11 cellular contexts compared by ENCODE assay signal in the genomic region with DNA sequence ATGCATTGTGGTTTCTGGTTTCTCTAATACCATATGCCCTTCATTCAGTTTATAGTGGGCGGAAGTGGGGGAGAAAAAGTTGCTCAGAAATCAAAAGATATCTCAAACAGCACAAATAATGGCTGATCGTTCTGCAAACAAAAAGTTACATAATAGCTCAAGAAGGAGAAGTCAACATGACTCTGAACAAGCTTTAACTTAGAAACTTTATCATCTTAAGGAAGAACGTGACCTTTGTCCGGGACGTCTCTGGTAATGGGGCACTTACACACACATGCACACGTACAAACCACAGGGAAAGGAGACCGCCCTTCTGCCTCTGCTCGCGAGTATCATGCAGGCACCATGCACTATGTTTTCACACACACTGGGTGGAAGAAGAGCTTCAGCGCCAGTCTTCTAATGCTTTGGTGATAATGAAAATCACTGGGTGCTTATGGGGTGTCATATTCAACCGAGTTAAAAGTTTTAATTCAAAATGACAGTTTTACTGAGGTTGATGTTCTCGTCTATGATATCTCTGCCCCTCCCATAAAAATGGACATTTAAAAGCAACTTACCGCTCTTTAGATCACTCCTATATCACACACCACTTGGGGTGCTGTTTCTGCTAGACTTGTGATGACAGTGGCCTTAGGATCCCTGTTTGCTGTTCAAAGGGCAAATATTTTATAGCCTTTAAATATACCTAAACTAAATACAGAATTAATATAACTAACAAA. TPM values are rescaled to one million over a fixed set of nuclear protein-coding genes. Genes with fewer than 3 reads are reported as not detected.
DNase-seq lines count a peak whose midpoint lies in the region; ATAC-seq and TF ChIP-seq lines count a peak whose summit lies in the region.
"Had no signal": no experiment of that assay in that cellular context is flagged by ENCODE, and none has a peak within 500 bp of the region (broad histone marks: within the 10 kb centered on the region; RNA-seq: fewer than 3 reads in every experiment).

No MANE protein-coding gene starts in this region.

- CTCF ChIA-PET in activated CD8-positive, alpha-beta memory T cell treated with anti-CD3 and anti-CD28 coated beads, Interleukin-2, amount 10 ng/mL, durations not matched to agents 7 days and 5 days (lab: Charles Lee), result interaction anchor here (0.6 to 3.4 kb wide), 5 partner anchors 11 to 293 kb away, joined by 3 to 23 read pairs (median 5); no protein-coding TSS in a partner anchor

- H3K27ac Mint-ChIP-seq in activated CD8-positive, alpha-beta memory T cell treated with anti-CD3 and anti-CD28 coated beads, Interleukin-2, amount 10 ng/mL, durations not matched to agents 7 days and 5 days, result no peak overlapping the region

- peaks cover 65% of the 10 kb centered on the region for H3K27me3 Mint-ChIP-seq in activated CD8-positive, alpha-beta memory T cell treated with anti-CD3 and anti-CD28 coated beads, Interleukin-2, amount 10 ng/mL, durations not matched to agents 7 days and 5 days

- H3K4me3 ChIP-seq in gastroesophageal sphincter (no peak overlapping the region), spleen (peak overlapping the region in 2 of 8 donors; percentile 4 to 81)

- H3K4me1 ChIP-seq in gastroesophageal sphincter, result peaks cover 0 to 29% (median 14%) of the 10 kb centered on the region in 3 donors
- peaks cover 7 to 89% (median 32%) of the 10 kb centered on the region in 6 donors for H3K4me1 ChIP-seq in spleen

- peak; percentile 4 for ATAC-seq in activated CD8-positive, alpha-beta memory T cell treated with anti-CD3 and anti-CD28 coated beads, Interleukin-2, amount 10 ng/mL, durations not matched to agents 7 days and 5 days
- ATAC-seq in gastroesophageal sphincter, result peak; percentile 17
- ATAC-seq in HG03175 (IDR thresholded peaks at IDR 0.05; ENCODE audit: unreplicated experiment), result no peak
- ATAC-seq in left lobe of liver, result no peak
- ATAC-seq in GM21576 (IDR thresholded peaks at IDR 0.05; ENCODE audit: unreplicated experiment), result no peak

- DNase-seq in activated CD8-positive, alpha-beta memory T cell treated with anti-CD3 and anti-CD28 coated beads, Interleukin-2, amount 10 ng/mL, durations not matched to agents 7 days and 5 days, result no peak
- DNase-seq in activated CD8-positive, alpha-beta memory T cell treated with anti-CD3 and anti-CD28 coated beads, Interleukin-2, amount 50 U/mL, for 4 hours, result no peak
- peak; percentile 52 for DNase-seq in T-helper 22 cell (ENCODE audit: low read depth)
- DNase-seq in spleen, result peak; percentile 76
- no peak for DNase-seq in left lobe of liver (ENCODE audit: low spot score)
- DNase-seq: activated naive CD4-positive, alpha-beta T cell; NCI-H510A treated with DMSO at 0.1 percent for 48 hours had no signal

- peak in 1 of 4 experiments; percentile 41 for TF ChIP-seq CTCF in gastroesophageal sphincter (IDR thresholded peaks at IDR 0.05)
- TF ChIP-seq CTCF in spleen (IDR thresholded peaks at IDR 0.05 in 8 of 11, conservative IDR thresholded peaks at IDR 0.05 in 3 of 11), result peak in 1 of 11 experiments; percentile 13

- no peaks in the 10 kb centered on the region for H3K27me3 ChIP-seq in gastroesophageal sphincter
- peaks cover 0 to 25% (median 3%) of the 10 kb centered on the region in 7 donors for H3K27me3 ChIP-seq in spleen (replicated peaks in 1 of 7)
- H3K27me3 ChIP-seq: tibial nerve had no signal

- intact Hi-C loops in spleen (cut with DNase I; ENCODE audit: low total_unique reads), result no loop called here

- no peak overlapping the region for H3K4me3 Mint-ChIP-seq in activated CD8-positive, alpha-beta memory T cell treated with anti-CD3 and anti-CD28 coated beads, Interleukin-2, amount 10 ng/mL, durations not matched to agents 7 days and 5 days

- peak; percentile 41 to 63 for TF ChIP-seq POLR2A in gastroesophageal sphincter (IDR thresholded peaks at IDR 0.05)
- TF ChIP-seq POLR2A in spleen (IDR thresholded peaks at IDR 0.05), result peak in 1 of 3 donors; percentile 78

- peak overlapping the region in 3 of 4 donors; percentile 15 to 97 (median 55) for H3K27ac ChIP-seq in gastroesophageal sphincter
- H3K27ac ChIP-seq in spleen, result peak overlapping the region; percentile 17 to 99 (median 84)

- peaks cover 6% of the 10 kb centered on the region for H3K36me3 Mint-ChIP-seq in activated CD8-positive, alpha-beta memory T cell treated with anti-CD3 and anti-CD28 coated beads, Interleukin-2, amount 10 ng/mL, durations not matched to agents 7 days and 5 days

- TF ChIP-seq EP300 in gastroesophageal sphincter (IDR thresholded peaks at IDR 0.05), result no peak

- peaks cover 21% of the 10 kb centered on the region for H3K4me1 Mint-ChIP-seq in activated CD8-positive, alpha-beta memory T cell treated with anti-CD3 and anti-CD28 coated beads, Interleukin-2, amount 10 ng/mL, durations not matched to agents 7 days and 5 days

- peaks cover 0 to 15% of the 10 kb centered on the region in 2 donors for H3K36me3 ChIP-seq in gastroesophageal sphincter
- peaks cover 0 to 27% (median 10%) of the 10 kb centered on the region in 6 donors for H3K36me3 ChIP-seq in spleen

- no peaks in the 10 kb centered on the region for H3K9me3 Mint-ChIP-seq in activated CD8-positive, alpha-beta memory T cell treated with anti-CD3 and anti-CD28 coated beads, Interleukin-2, amount 10 ng/mL, durations not matched to agents 7 days and 5 days (ENCODE audit: low read depth)

- H3K9me3 ChIP-seq in gastroesophageal sphincter (no peaks in the 10 kb centered on the region), spleen (no peaks in the 10 kb centered on the region)
- H3K9me3 ChIP-seq: tibial nerve had no signal

- 56 to 68% methylated on average over 11 to 13 of the region's 13 CpGs for WGBS in gastroesophageal sphincter (ENCODE audit: low coverage in 1 of 2), 2 donors
- 49 to 66% (median 62%) methylated on average over 13 of the region's 13 CpGs for WGBS in spleen, 5 donors

RNA-seq across cellular contexts. Expression of a gene that starts 4.7 kb away (rescaled TPM):
- total RNA-seq in activated CD8-positive, alpha-beta memory T cell treated with anti-CD3 and anti-CD28 coated beads, Interleukin-2, amount 10 ng/mL, durations not matched to agents 7 days and 5 days, result 10 to 100 TPM in 1 of 2 experiments, 1 to 10 TPM in 1; 6.9 to 78.6 TPM
- 100 to 1,000 TPM in 3 of 4 donors, 10 to 100 TPM in 1; 78.0 to 286 (median 179) TPM for total RNA-seq in gastroesophageal sphincter
- 100 to 1,000 TPM in 5 of 7 donors, 10 to 100 TPM in 2; 46.0 to 414 (median 192) TPM for total RNA-seq in spleen
- 10 to 100 TPM; 18.8 to 32.9 (median 20.2) TPM for polyA plus RNA-seq in spleen
- 13.1 TPM for total RNA-seq in left lobe of liver

Comparison
In these comparisons a context has a peak if more than half of its experiments do, and no peak if none do; other contexts are left out.
1. ATAC-seq: peak in activated CD8-positive, alpha-beta memory T cell treated with anti-CD3 and anti-CD28 coated beads, Interleukin-2, amount 10 ng/mL, durations not matched to agents 7 days and 5 days (single experiment) and gastroesophageal sphincter (single experiment); none in HG03175 (single experiment), left lobe of liver (single experiment) and GM21576 (single experiment).
2. DNase-seq: peak in T-helper 22 cell (single experiment) and spleen (single experiment); none in activated CD8-positive, alpha-beta memory T cell treated with anti-CD3 and anti-CD28 coated beads, Interleukin-2, amount 10 ng/mL, durations not matched to agents 7 days and 5 days (single experiment), activated CD8-positive, alpha-beta memory T cell treated with anti-CD3 and anti-CD28 coated beads, Interleukin-2, amount 50 U/mL, for 4 hours (single experiment) and left lobe of liver (single experiment).